ENCODE assay signal across 10 cellular contexts in the genomic region with DNA sequence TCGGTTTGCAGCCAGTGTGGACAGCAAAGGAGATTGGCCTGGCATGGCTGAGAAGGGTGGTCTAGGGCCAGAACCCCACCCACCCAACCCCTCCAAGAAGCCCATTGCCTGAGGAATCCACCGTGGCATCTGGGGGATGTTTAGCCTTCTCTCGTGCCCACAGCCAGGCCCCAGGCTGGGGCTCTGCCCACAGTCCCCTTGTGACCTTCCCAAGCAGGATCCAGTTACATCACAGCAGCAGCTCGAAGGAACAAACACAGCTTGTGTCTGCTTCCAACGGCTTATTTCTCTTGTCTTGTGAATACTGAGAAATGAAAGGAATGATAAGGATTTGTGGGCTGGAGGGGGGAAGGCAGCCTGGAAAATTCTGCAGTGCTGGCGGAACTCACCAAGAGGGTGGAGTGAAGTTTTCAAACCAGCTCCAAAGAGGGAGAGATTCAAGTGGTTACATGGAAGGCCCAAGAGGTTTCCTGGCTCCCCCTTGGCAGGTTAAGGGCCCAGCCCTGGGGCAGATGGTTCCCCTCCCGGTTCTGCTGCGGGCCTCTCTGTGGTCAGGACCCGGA.
DNase-seq lines count a peak whose midpoint lies in the region; ATAC-seq and TF ChIP-seq lines count a peak whose summit lies in the region.
"Had no signal": no experiment of that assay in that cellular context is flagged by ENCODE, and none has a peak within 500 bp of the region (broad histone marks: within the 10 kb centered on the region; RNA-seq: fewer than 3 reads in every experiment).

No MANE protein-coding gene starts in this region.

- H3K4me3 ChIP-seq in H7 (ENCODE audit: insufficient read depth, low read depth, low read length), result no peak overlapping the region
- H3K4me3 ChIP-seq in kidney epithelial cell (ENCODE audit: low read depth, low read length), result no peak overlapping the region

- H3K27ac Mint-ChIP-seq in progenitor cell of endocrine pancreas, result no peak overlapping the region

- ATAC-seq in GM21515 (IDR thresholded peaks at IDR 0.05; ENCODE audit: unreplicated experiment), result no peak
- ATAC-seq in GM21423 (IDR thresholded peaks at IDR 0.05; ENCODE audit: unreplicated experiment), result no peak

- no peaks in the 10 kb centered on the region; the same call in 1 of the 2 replicates for H3K27me3 ChIP-seq in H7 (ENCODE audit: control insufficient read depth, insufficient read depth, low read length)
- no peaks in the 10 kb centered on the region for H3K27me3 ChIP-seq in kidney epithelial cell (ENCODE audit: control insufficient read depth, insufficient read depth, low read length)

- peaks cover 1% of the 10 kb centered on the region for H3K36me3 Mint-ChIP-seq in progenitor cell of endocrine pancreas (ENCODE audit: insufficient read depth)
- H3K36me3 Mint-ChIP-seq: naive B cell had no signal

- peak; percentile 74 for DNase-seq in H7
- peak; percentile 95 for DNase-seq in astrocyte of the hippocampus (ENCODE audit: low read depth, low spot score)
- DNase-seq in kidney epithelial cell (ENCODE audit: low read depth), result peak; percentile 44
- DNase-seq in smooth muscle cell of the brain vasculature (ENCODE audit: low read depth, low spot score), result peak; percentile 66
- DNase-seq in progenitor cell of endocrine pancreas (ENCODE audit: low spot score, unreplicated experiment), result no peak
- DNase-seq in NCI-H748 (lab: John Stamatoyannopoulos, UW; ENCODE audit: unreplicated experiment), result no peak
- DNase-seq: naive B cell, NCI-H187 had no signal

- TF ChIP-seq CTCF in kidney epithelial cell (IDR thresholded peaks at IDR 0.05; ENCODE audit: insufficient read depth, low read length, poor library complexity, severe bottlenecking) (no peak), progenitor cell of endocrine pancreas (IDR thresholded peaks at IDR 0.05; ENCODE audit: unreplicated experiment) (no peak)

- H3K36me3 ChIP-seq in H7 (replicated peaks; ENCODE audit: control insufficient read depth, insufficient read depth, low read length) (no peaks in the 10 kb centered on the region), kidney epithelial cell (ENCODE audit: control insufficient read depth, insufficient read depth, low read length) (no peaks in the 10 kb centered on the region)

- peaks cover 9% of the 10 kb centered on the region for H3K4me1 Mint-ChIP-seq in progenitor cell of endocrine pancreas (ENCODE audit: low read depth)
- H3K4me1 Mint-ChIP-seq: naive B cell had no signal

- no peak overlapping the region for H3K4me3 Mint-ChIP-seq in progenitor cell of endocrine pancreas (ENCODE audit: low read depth)
- H3K4me3 Mint-ChIP-seq: naive B cell had no signal

- H3K27me3 Mint-ChIP-seq in progenitor cell of endocrine pancreas, result peaks cover 5% of the 10 kb centered on the region

- H3K9me3 Mint-ChIP-seq in progenitor cell of endocrine pancreas (ENCODE audit: low read depth), result no peaks in the 10 kb centered on the region

Comparison
In these comparisons a context has a peak if more than half of its experiments do, and no peak if none do; other contexts are left out.
1. DNase-seq: peak in H7 (single experiment), astrocyte of the hippocampus (single experiment), kidney epithelial cell (single experiment) and smooth muscle cell of the brain vasculature (single experiment); none in progenitor cell of endocrine pancreas (single experiment) and NCI-H748 (single experiment).